Comparison of ENCODE assay signal across 15 cellular contexts in genomic region chr1:59541891-59542290, GRCh38.
"Had no signal": no experiment of that assay in that cellular context is flagged by ENCODE, and none has a peak within 500 bp of the region (broad histone marks: within the 10 kb centered on the region; RNA-seq: fewer than 3 reads in every experiment).

No MANE protein-coding gene starts in this region.

- H3K4me3 ChIP-seq: colonic mucosa, esophagus squamous epithelium, lung, suprapubic skin had no signal

- H3K27ac ChIP-seq: colonic mucosa, esophagus squamous epithelium, suprapubic skin, VCaP had no signal

- H3K4me1 ChIP-seq: colonic mucosa, esophagus squamous epithelium, suprapubic skin had no signal

- DNase-seq: activated CD4-positive, alpha-beta memory T cell treated with anti-CD3 and anti-CD28 coated beads for 36 hours; activated CD8-positive, alpha-beta memory T cell treated with anti-CD3 and anti-CD28 coated beads, Interleukin-2, amount 10 ng/mL, durations not matched to agents 7 days and 5 days; activated naive CD4-positive, alpha-beta T cell treated with anti-CD3 and anti-CD28 coated beads, Interleukin-2, amount 10 ng/mL, durations not matched to agents 7 days and 5 days; activated T-cell treated with anti-CD3 and anti-CD28 coated beads, Interleukin-2, amount 50 U/mL, for 1 hour; colonic mucosa; esophagus squamous epithelium; left cardiac atrium; midbrain; small intestine; T-helper 1 cell; T1000 had no signal

- H3K27me3 ChIP-seq: colonic mucosa, esophagus squamous epithelium, suprapubic skin had no signal

- H3K9me3 ChIP-seq: colonic mucosa, esophagus squamous epithelium, suprapubic skin had no signal

- ATAC-seq: activated CD8-positive, alpha-beta memory T cell treated with anti-CD3 and anti-CD28 coated beads, Interleukin-2, amount 10 ng/mL, durations not matched to agents 7 days and 5 days; left cardiac atrium had no signal

- H3K36me3 ChIP-seq: colonic mucosa, esophagus squamous epithelium, suprapubic skin had no signal

- FAIRE-seq: endothelial cell of umbilical vein, small intestine had no signal
